ENCODE assay signal across 10 cellular contexts in genomic region chr14:20169852-20170251, GRCh38. TPM values are rescaled to one million over a fixed set of nuclear protein-coding genes. Genes with fewer than 3 reads are reported as not detected.
"Had no signal": no experiment of that assay in that cellular context is flagged by ENCODE, and none has a peak within 500 bp of the region (broad histone marks: within the 10 kb centered on the region; RNA-seq: fewer than 3 reads in every experiment).

No MANE protein-coding gene starts in this region.

RNA-seq across cellular contexts. Expression of gene OR11G2, which starts 20.8 kb away (rescaled TPM):
- total RNA-seq: activated T-helper 2 cell treated with anti-CD3 and anti-CD28 coated beads, Interferon-gamma antibody, Interleukin-2, Interleukin-4, amounts not matched to agents 10 μg/mL and 5 μg/mL and 100 μg/mL, durations not matched to agents 14 hours and 24 hours and 36 hours; adrenal gland; frontal cortex; heart right ventricle; left ventricle myocardium superior; osteoblast; psoas muscle; sciatic nerve; T-helper 17 cell; transverse colon had no signal
- polyA plus RNA-seq: adrenal gland, heart right ventricle, psoas muscle had no signal

RNA-seq across cellular contexts. Expression of gene OR4N5, which starts 31.2 kb away (rescaled TPM):
- total RNA-seq: activated T-helper 2 cell treated with anti-CD3 and anti-CD28 coated beads, Interferon-gamma antibody, Interleukin-2, Interleukin-4, amounts not matched to agents 10 μg/mL and 5 μg/mL and 100 μg/mL, durations not matched to agents 14 hours and 24 hours and 36 hours; adrenal gland; frontal cortex; heart right ventricle; left ventricle myocardium superior; osteoblast; psoas muscle; sciatic nerve; T-helper 17 cell; transverse colon had no signal
- polyA plus RNA-seq: adrenal gland, heart right ventricle, psoas muscle had no signal

RNA-seq across cellular contexts. Expression of gene OR11H6, which starts 53.7 kb away (rescaled TPM):
- total RNA-seq: activated T-helper 2 cell treated with anti-CD3 and anti-CD28 coated beads, Interferon-gamma antibody, Interleukin-2, Interleukin-4, amounts not matched to agents 10 μg/mL and 5 μg/mL and 100 μg/mL, durations not matched to agents 14 hours and 24 hours and 36 hours; adrenal gland; frontal cortex; heart right ventricle; left ventricle myocardium superior; osteoblast; psoas muscle; sciatic nerve; T-helper 17 cell; transverse colon had no signal
- polyA plus RNA-seq: adrenal gland, heart right ventricle, psoas muscle had no signal

RNA-seq across cellular contexts. Expression of gene OR11H7, which starts 58.9 kb away (rescaled TPM):
- total RNA-seq: activated T-helper 2 cell treated with anti-CD3 and anti-CD28 coated beads, Interferon-gamma antibody, Interleukin-2, Interleukin-4, amounts not matched to agents 10 μg/mL and 5 μg/mL and 100 μg/mL, durations not matched to agents 14 hours and 24 hours and 36 hours; adrenal gland; frontal cortex; heart right ventricle; left ventricle myocardium superior; osteoblast; psoas muscle; sciatic nerve; T-helper 17 cell; transverse colon had no signal
- polyA plus RNA-seq: adrenal gland, heart right ventricle, psoas muscle had no signal

RNA-seq across cellular contexts. Expression of gene OR4K17, which starts 59.3 kb away (rescaled TPM):
- total RNA-seq: activated T-helper 2 cell treated with anti-CD3 and anti-CD28 coated beads, Interferon-gamma antibody, Interleukin-2, Interleukin-4, amounts not matched to agents 10 μg/mL and 5 μg/mL and 100 μg/mL, durations not matched to agents 14 hours and 24 hours and 36 hours; adrenal gland; frontal cortex; heart right ventricle; left ventricle myocardium superior; osteoblast; psoas muscle; sciatic nerve; T-helper 17 cell; transverse colon had no signal
- polyA plus RNA-seq: adrenal gland, heart right ventricle, psoas muscle had no signal
